ENCODE assay signal across 1 cellular context in the genomic region with DNA sequence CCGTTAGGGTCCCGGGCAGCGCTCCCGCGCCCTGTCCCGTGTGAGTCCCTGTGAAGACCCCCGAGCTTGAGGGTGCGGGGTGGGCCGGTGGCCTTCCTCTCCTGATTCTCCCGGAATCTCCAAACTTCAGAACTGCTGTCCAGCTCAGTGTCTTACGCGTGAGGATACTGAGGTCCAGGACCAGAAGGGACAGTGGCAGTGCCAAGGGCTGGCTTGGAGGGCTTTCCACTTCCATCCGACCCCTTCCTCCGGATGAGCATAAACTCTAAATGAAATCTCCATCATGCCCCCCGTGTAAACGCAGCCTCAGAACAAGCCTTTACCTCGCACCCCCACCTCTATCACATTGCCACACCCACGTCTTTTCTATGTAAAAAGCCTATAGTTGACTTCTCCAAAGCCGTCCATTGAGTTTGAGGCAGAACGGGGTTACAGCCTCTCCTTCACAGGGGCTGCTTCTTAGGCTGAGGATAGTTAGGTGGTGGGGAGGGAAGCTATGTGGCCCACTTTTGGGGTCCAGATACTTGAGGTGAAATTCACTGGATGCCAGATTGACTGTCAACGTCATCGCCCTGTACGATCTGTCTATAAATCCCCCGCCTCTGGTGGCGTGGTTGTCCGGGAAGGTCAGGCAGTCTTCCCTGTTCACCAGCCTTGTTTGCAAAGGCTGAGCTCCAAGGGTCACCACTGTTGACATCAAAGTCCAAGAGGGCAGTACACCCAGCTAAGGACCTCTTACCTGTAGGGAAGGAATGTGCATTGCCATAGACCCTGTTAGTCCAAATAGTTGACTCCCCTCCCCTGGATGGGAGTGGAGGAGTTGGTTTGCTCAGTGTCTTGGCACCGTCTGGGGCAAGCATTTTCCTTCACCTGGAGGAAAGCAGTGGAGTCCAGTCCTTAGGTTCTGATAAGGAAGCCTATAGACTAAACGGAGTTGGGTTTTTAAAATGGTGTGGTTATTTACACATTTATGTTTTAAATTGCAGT.
TF ChIP-seq lines count a peak whose summit lies in the region.

No MANE protein-coding gene starts in this region.

TF ChIP-seq in GM12878, 131 proteins besides CTCF, POLR2A, EP300 and RAD21 (continued from another document and continues in another):
- TF ChIP-seq, protein P1, sequence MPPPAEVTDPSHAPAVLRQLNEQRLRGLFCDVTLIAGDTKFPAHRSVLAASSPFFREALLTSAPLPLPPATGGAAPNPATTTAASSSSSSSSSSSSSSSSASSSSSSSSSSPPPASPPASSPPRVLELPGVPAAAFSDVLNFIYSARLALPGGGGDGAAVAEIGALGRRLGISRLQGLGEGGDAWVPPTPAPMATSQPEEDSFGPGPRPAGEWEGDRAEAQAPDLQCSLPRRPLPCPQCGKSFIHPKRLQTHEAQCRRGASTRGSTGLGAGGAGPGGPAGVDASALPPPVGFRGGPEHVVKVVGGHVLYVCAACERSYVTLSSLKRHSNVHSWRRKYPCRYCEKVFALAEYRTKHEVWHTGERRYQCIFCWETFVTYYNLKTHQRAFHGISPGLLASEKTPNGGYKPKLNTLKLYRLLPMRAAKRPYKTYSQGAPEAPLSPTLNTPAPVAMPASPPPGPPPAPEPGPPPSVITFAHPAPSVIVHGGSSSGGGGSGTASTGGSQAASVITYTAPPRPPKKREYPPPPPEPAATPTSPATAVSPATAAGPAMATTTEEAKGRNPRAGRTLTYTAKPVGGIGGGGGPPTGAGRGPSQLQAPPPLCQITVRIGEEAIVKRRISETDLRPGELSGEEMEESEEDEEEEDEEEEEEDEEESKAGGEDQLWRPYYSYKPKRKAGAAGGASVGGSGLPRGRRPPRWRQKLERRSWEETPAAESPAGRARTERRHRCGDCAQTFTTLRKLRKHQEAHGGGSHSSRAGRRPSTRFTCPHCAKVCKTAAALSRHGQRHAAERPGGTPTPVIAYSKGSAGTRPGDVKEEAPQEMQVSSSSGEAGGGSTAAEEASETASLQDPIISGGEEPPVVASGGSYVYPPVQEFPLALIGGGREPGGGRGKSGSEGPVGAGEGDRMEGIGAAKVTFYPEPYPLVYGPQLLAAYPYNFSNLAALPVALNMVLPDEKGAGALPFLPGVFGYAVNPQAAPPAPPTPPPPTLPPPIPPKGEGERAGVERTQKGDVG (CRISPR knock-in tag; IDR thresholded peaks at IDR 0.05) = no peak
- peak; percentile 49 for TF ChIP-seq POLR2AphosphoS5 (IDR thresholded peaks at IDR 0.05; ENCODE audit: low read length)
- 0 out of 2 replicates have a peak, but pooled peaks have one; percentile 11 for TF ChIP-seq ATF7 (IDR thresholded peaks at IDR 0.05; ENCODE audit: low read depth)
- TF ChIP-seq IRF4 (IDR thresholded peaks at IDR 0.05; ENCODE audit: low read depth, low read length) = no peak
- no peak for TF ChIP-seq ZSCAN29 (IDR thresholded peaks at IDR 0.05)
- TF ChIP-seq, protein P2, sequence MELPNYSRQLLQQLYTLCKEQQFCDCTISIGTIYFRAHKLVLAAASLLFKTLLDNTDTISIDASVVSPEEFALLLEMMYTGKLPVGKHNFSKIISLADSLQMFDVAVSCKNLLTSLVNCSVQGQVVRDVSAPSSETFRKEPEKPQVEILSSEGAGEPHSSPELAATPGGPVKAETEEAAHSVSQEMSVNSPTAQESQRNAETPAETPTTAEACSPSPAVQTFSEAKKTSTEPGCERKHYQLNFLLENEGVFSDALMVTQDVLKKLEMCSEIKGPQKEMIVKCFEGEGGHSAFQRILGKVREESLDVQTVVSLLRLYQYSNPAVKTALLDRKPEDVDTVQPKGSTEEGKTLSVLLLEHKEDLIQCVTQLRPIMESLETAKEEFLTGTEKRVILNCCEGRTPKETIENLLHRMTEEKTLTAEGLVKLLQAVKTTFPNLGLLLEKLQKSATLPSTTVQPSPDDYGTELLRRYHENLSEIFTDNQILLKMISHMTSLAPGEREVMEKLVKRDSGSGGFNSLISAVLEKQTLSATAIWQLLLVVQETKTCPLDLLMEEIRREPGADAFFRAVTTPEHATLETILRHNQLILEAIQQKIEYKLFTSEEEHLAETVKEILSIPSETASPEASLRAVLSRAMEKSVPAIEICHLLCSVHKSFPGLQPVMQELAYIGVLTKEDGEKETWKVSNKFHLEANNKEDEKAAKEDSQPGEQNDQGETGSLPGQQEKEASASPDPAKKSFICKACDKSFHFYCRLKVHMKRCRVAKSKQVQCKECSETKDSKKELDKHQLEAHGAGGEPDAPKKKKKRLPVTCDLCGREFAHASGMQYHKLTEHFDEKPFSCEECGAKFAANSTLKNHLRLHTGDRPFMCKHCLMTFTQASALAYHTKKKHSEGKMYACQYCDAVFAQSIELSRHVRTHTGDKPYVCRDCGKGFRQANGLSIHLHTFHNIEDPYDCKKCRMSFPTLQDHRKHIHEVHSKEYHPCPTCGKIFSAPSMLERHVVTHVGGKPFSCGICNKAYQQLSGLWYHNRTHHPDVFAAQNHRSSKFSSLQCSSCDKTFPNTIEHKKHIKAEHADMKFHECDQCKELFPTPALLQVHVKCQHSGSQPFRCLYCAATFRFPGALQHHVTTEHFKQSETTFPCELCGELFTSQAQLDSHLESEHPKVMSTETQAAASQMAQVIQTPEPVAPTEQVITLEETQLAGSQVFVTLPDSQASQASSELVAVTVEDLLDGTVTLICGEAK (IDR thresholded peaks at IDR 0.05; ENCODE audit: borderline replicate concordance) = peak; percentile 64; the same call in 1 of the 2 replicates
- TF ChIP-seq, protein P3, sequence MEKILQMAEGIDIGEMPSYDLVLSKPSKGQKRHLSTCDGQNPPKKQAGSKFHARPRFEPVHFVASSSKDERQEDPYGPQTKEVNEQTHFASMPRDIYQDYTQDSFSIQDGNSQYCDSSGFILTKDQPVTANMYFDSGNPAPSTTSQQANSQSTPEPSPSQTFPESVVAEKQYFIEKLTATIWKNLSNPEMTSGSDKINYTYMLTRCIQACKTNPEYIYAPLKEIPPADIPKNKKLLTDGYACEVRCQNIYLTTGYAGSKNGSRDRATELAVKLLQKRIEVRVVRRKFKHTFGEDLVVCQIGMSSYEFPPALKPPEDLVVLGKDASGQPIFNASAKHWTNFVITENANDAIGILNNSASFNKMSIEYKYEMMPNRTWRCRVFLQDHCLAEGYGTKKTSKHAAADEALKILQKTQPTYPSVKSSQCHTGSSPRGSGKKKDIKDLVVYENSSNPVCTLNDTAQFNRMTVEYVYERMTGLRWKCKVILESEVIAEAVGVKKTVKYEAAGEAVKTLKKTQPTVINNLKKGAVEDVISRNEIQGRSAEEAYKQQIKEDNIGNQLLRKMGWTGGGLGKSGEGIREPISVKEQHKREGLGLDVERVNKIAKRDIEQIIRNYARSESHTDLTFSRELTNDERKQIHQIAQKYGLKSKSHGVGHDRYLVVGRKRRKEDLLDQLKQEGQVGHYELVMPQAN (conservative IDR thresholded peaks at IDR 0.05) = 0 out of 2 replicates have a peak, but pooled peaks have one; percentile 10
- TF ChIP-seq RUNX3 (IDR thresholded peaks at IDR 0.05; ENCODE audit: low read length) = no peak
- TF ChIP-seq ESRRA (IDR thresholded peaks at IDR 0.05; ENCODE audit: low read length) = no peak
- TF ChIP-seq CBX5 (IDR thresholded peaks at IDR 0.05; ENCODE audit: low read depth) = no peak
- peak; percentile 49 for TF ChIP-seq CREB1 (IDR thresholded peaks at IDR 0.05; ENCODE audit: low read depth)
- no peak for TF ChIP-seq RELA (IDR thresholded peaks at IDR 0.05; ENCODE audit: borderline replicate concordance, partially characterized antibody)
- TF ChIP-seq BACH1 (IDR thresholded peaks at IDR 0.05; ENCODE audit: borderline replicate concordance) = peak; percentile 10; the same call in 1 of the 2 replicates
- no peak for TF ChIP-seq SREBF1 (IDR thresholded peaks at IDR 0.05; ENCODE audit: low read length)
- TF ChIP-seq, protein P4, sequence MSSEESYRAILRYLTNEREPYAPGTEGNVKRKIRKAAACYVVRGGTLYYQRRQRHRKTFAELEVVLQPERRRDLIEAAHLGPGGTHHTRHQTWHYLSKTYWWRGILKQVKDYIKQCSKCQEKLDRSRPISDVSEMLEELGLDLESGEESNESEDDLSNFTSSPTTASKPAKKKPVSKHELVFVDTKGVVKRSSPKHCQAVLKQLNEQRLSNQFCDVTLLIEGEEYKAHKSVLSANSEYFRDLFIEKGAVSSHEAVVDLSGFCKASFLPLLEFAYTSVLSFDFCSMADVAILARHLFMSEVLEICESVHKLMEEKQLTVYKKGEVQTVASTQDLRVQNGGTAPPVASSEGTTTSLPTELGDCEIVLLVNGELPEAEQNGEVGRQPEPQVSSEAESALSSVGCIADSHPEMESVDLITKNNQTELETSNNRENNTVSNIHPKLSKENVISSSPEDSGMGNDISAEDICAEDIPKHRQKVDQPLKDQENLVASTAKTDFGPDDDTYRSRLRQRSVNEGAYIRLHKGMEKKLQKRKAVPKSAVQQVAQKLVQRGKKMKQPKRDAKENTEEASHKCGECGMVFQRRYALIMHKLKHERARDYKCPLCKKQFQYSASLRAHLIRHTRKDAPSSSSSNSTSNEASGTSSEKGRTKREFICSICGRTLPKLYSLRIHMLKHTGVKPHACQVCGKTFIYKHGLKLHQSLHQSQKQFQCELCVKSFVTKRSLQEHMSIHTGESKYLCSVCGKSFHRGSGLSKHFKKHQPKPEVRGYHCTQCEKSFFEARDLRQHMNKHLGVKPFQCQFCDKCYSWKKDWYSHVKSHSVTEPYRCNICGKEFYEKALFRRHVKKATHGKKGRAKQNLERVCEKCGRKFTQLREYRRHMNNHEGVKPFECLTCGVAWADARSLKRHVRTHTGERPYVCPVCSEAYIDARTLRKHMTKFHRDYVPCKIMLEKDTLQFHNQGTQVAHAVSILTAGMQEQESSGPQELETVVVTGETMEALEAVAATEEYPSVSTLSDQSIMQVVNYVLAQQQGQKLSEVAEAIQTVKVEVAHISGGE (CRISPR knock-in tag; IDR thresholded peaks at IDR 0.05) = no peak; the same call in 1 of the 2 replicates
- TF ChIP-seq EGR1 (IDR thresholded peaks at IDR 0.05; ENCODE audit: borderline replicate concordance in 1 of 2, low read depth in 2 of 2, low read length in 2 of 2) = peak in 1 of 2 experiments; percentile 35; a peak in 1 of 3 replicates
- TF ChIP-seq NFYA (IDR thresholded peaks at IDR 0.05; ENCODE audit: borderline replicate concordance, low read depth, low read length) = no peak
- TF ChIP-seq, protein P5, sequence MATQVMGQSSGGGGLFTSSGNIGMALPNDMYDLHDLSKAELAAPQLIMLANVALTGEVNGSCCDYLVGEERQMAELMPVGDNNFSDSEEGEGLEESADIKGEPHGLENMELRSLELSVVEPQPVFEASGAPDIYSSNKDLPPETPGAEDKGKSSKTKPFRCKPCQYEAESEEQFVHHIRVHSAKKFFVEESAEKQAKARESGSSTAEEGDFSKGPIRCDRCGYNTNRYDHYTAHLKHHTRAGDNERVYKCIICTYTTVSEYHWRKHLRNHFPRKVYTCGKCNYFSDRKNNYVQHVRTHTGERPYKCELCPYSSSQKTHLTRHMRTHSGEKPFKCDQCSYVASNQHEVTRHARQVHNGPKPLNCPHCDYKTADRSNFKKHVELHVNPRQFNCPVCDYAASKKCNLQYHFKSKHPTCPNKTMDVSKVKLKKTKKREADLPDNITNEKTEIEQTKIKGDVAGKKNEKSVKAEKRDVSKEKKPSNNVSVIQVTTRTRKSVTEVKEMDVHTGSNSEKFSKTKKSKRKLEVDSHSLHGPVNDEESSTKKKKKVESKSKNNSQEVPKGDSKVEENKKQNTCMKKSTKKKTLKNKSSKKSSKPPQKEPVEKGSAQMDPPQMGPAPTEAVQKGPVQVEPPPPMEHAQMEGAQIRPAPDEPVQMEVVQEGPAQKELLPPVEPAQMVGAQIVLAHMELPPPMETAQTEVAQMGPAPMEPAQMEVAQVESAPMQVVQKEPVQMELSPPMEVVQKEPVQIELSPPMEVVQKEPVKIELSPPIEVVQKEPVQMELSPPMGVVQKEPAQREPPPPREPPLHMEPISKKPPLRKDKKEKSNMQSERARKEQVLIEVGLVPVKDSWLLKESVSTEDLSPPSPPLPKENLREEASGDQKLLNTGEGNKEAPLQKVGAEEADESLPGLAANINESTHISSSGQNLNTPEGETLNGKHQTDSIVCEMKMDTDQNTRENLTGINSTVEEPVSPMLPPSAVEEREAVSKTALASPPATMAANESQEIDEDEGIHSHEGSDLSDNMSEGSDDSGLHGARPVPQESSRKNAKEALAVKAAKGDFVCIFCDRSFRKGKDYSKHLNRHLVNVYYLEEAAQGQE (IDR thresholded peaks at IDR 0.05; ENCODE audit: low read depth, low read length) = no peak; the same call in 1 of the 2 replicates
- TF ChIP-seq FOS (IDR thresholded peaks at IDR 0.05; ENCODE audit: borderline replicate concordance, extremely low read depth, insufficient read length) = no peak
- no peak for TF ChIP-seq KAT2A (conservative IDR thresholded peaks at IDR 0.05; ENCODE audit: control insufficient read depth, low read depth, low read length)
- TF ChIP-seq MTA2 (IDR thresholded peaks at IDR 0.05; ENCODE audit: low read depth) = peak; percentile 24; the same call in 1 of the 2 replicates
- no peak for TF ChIP-seq CHD4 (IDR thresholded peaks at IDR 0.05)
- TF ChIP-seq STAT3 (IDR thresholded peaks at IDR 0.05; ENCODE audit: low read depth, low read length) = no peak
- peak; percentile 62; the same call in 1 of the 2 replicates for TF ChIP-seq YY1 (IDR thresholded peaks at IDR 0.05; ENCODE audit: low read depth, low read length)
- TF ChIP-seq TBL1XR1 (IDR thresholded peaks at IDR 0.05; ENCODE audit: low read depth, low read length) = no peak
- TF ChIP-seq, protein P6, sequence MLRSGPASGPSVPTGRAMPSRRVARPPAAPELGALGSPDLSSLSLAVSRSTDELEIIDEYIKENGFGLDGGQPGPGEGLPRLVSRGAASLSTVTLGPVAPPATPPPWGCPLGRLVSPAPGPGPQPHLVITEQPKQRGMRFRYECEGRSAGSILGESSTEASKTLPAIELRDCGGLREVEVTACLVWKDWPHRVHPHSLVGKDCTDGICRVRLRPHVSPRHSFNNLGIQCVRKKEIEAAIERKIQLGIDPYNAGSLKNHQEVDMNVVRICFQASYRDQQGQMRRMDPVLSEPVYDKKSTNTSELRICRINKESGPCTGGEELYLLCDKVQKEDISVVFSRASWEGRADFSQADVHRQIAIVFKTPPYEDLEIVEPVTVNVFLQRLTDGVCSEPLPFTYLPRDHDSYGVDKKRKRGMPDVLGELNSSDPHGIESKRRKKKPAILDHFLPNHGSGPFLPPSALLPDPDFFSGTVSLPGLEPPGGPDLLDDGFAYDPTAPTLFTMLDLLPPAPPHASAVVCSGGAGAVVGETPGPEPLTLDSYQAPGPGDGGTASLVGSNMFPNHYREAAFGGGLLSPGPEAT (IDR thresholded peaks at IDR 0.05; ENCODE audit: low read depth) = 0 out of 2 replicates have a peak, but pooled peaks have one; percentile 11
- TF ChIP-seq, protein P7, sequence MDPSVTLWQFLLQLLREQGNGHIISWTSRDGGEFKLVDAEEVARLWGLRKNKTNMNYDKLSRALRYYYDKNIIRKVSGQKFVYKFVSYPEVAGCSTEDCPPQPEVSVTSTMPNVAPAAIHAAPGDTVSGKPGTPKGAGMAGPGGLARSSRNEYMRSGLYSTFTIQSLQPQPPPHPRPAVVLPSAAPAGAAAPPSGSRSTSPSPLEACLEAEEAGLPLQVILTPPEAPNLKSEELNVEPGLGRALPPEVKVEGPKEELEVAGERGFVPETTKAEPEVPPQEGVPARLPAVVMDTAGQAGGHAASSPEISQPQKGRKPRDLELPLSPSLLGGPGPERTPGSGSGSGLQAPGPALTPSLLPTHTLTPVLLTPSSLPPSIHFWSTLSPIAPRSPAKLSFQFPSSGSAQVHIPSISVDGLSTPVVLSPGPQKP (IDR thresholded peaks at IDR 0.05; ENCODE audit: low read depth, low read length) = 0 out of 2 replicates have a peak, but pooled peaks have one; percentile 3
- TF ChIP-seq ASH2L (IDR thresholded peaks at IDR 0.05; ENCODE audit: borderline replicate concordance, low read depth) = no peak
- TF ChIP-seq CHD2 (IDR thresholded peaks at IDR 0.05; ENCODE audit: borderline replicate concordance, low read depth, low read length) = 0 out of 2 replicates have a peak, but pooled peaks have one; percentile 0
- no peak for TF ChIP-seq NFXL1 (IDR thresholded peaks at IDR 0.05; ENCODE audit: borderline replicate concordance)
- TF ChIP-seq PML (IDR thresholded peaks at IDR 0.05; ENCODE audit: low read length) = peak; percentile 55; the same call in 1 of the 2 replicates
- 0 out of 2 replicates have a peak, but pooled peaks have one; percentile 12 for TF ChIP-seq NR2F1 (conservative IDR thresholded peaks at IDR 0.05)
